In the genomic region with DNA sequence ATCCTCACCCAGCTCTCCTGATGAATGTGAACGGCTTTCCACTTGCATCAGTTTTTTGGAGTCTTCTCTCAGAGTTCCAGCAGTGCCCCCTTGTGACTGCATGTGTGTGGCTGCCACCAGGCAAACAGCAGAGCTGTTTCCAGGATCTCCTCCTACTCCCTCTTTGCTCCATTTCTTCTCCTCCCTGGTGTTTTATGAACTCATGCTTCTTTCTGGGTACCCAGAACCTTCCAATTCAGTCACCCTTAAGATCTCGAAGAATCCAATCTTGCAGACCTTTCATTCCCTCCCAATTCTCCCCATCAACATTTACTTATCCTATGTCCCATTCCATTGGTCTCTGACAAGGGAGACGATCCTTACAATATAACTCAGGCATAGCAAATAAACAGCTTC, we compare ENCODE assay signal across 8 cellular contexts. TPM values are rescaled to one million over a fixed set of nuclear protein-coding genes. Genes with fewer than 3 reads are reported as not detected.
A peak's percentile ranks its signal among the peaks of the same experiment; 100 is the strongest.
DNase-seq lines count a peak whose midpoint lies in the region; ATAC-seq, FAIRE-seq and TF ChIP-seq lines count a peak whose summit lies in the region.

No MANE protein-coding gene starts in this region.

- H3K9me3 Mint-ChIP-seq in stimulated activated effector memory CD8-positive, alpha-beta T cell treated with anti-CD3 and anti-CD28 coated beads, Interleukin-12 subunit alpha, Interleukin-12 subunit beta, amount 100 ng/mL, for 72 hours, result no peaks in the 10 kb centered on the region

- no peak overlapping the region for H2AFZ ChIP-seq in keratinocyte (ENCODE audit: control insufficient read depth, low read length)

- H3K4me2 ChIP-seq in keratinocyte (ENCODE audit: control insufficient read depth, extremely low read depth, insufficient read depth, low read depth, low read length), result no peak overlapping the region

- no peaks in the 10 kb centered on the region for H3K9me3 ChIP-seq in keratinocyte (ENCODE audit: control insufficient read depth, low read depth, low read length)

- TF ChIP-seq EP300 in Ishikawa (IDR thresholded peaks at IDR 0.05; ENCODE audit: borderline replicate concordance), result no peak

- peaks cover 6% of the 10 kb centered on the region for H3K36me3 Mint-ChIP-seq in stimulated activated effector memory CD8-positive, alpha-beta T cell treated with anti-CD3 and anti-CD28 coated beads, Interleukin-12 subunit alpha, Interleukin-12 subunit beta, amount 100 ng/mL, for 72 hours

- dilution Hi-C loops in keratinocyte (cut with MboI; ENCODE audit: extremely low pct_ligation_motif_present, low sequenced_read_pairs), result no loop called here

- no peaks in the 10 kb centered on the region for H3K79me2 ChIP-seq in keratinocyte (ENCODE audit: control insufficient read depth, insufficient read depth, low read length)

- peaks cover 23% of the 10 kb centered on the region for H3K4me1 Mint-ChIP-seq in stimulated activated effector memory CD8-positive, alpha-beta T cell treated with anti-CD3 and anti-CD28 coated beads, Interleukin-12 subunit alpha, Interleukin-12 subunit beta, amount 100 ng/mL, for 72 hours

- DNase-seq in Daoy (ENCODE audit: low read depth) (peak; percentile 39), SHP77 (lab: John Stamatoyannopoulos, UW) (peak; percentile 21 to 35), bronchial epithelial cell (ENCODE audit: low read depth) (peak; percentile 37), keratinocyte (ENCODE audit: low read depth, low spot score) (no peak)
- DNase-seq in stimulated activated effector memory CD8-positive, alpha-beta T cell treated with anti-CD3 and anti-CD28 coated beads, Interleukin-12 subunit alpha, Interleukin-12 subunit beta, amount 100 ng/mL, for 72 hours (ENCODE audit: low spot score in 2 of 2), result no peak

- H3K4me3 Mint-ChIP-seq in stimulated activated effector memory CD8-positive, alpha-beta T cell treated with anti-CD3 and anti-CD28 coated beads, Interleukin-12 subunit alpha, Interleukin-12 subunit beta, amount 100 ng/mL, for 72 hours, result no peak overlapping the region

- H3K27ac Mint-ChIP-seq in stimulated activated effector memory CD8-positive, alpha-beta T cell treated with anti-CD3 and anti-CD28 coated beads, Interleukin-12 subunit alpha, Interleukin-12 subunit beta, amount 100 ng/mL, for 72 hours, result peak overlapping the region; percentile 44

- TF ChIP-seq RAD21 in Ishikawa (IDR thresholded peaks at IDR 0.05; ENCODE audit: low read depth), result peak; percentile 88

- H3K9me1 ChIP-seq in keratinocyte (ENCODE audit: control insufficient read depth, extremely low read depth, insufficient read depth, low read length), result no peaks in the 10 kb centered on the region

- FAIRE-seq in bronchial epithelial cell (lab: Jason Lieb, UNC) (peak; percentile 60), keratinocyte (lab: Jason Lieb, UNC) (peak; percentile 73)

- no peak overlapping the region for H3K9ac ChIP-seq in keratinocyte (ENCODE audit: control insufficient read depth, extremely low read depth, insufficient read depth, low read length)

- H3K4me3 ChIP-seq in bronchial epithelial cell (ENCODE audit: low read depth, low read length) (no peak overlapping the region), keratinocyte (ENCODE audit: control insufficient read depth in 2 of 3, extremely low read depth in 1 of 3, insufficient read depth in 2 of 3, low read depth in 1 of 3, low read length in 3 of 3) (no peak overlapping the region)

- H3K36me3 ChIP-seq in bronchial epithelial cell (ENCODE audit: control insufficient read depth, insufficient read depth, low read length) (no peaks in the 10 kb centered on the region), keratinocyte (ENCODE audit: control insufficient read depth in 2 of 2, extremely low read depth in 1 of 2, insufficient read depth in 2 of 2, low read length in 2 of 2) (no peaks in the 10 kb centered on the region)

- no peaks in the 10 kb centered on the region for H4K20me1 ChIP-seq in keratinocyte (ENCODE audit: control insufficient read depth, extremely low read depth, insufficient read depth, low read length)

- H3K27me3 ChIP-seq in bronchial epithelial cell (ENCODE audit: control insufficient read depth, insufficient read depth, low read length), result no peaks in the 10 kb centered on the region
- H3K27me3 ChIP-seq in keratinocyte (ENCODE audit: control insufficient read depth, extremely low read depth, insufficient read depth, low read length), result peaks cover 4% of the 10 kb centered on the region

- ATAC-seq in stimulated activated effector memory CD8-positive, alpha-beta T cell treated with anti-CD3 and anti-CD28 coated beads, Interleukin-12 subunit alpha, Interleukin-12 subunit beta, amount 100 ng/mL, for 72 hours, result no peak
- ATAC-seq in GM21367 (IDR thresholded peaks at IDR 0.05; ENCODE audit: unreplicated experiment) (no peak), GM21423 (IDR thresholded peaks at IDR 0.05; ENCODE audit: unreplicated experiment) (no peak)

- H3K27ac ChIP-seq in keratinocyte (ENCODE audit: control insufficient read depth, insufficient read depth, low read length), result no peak overlapping the region

- H3K4me1 ChIP-seq in keratinocyte (ENCODE audit: control insufficient read depth, extremely low read depth, insufficient read depth, low read length), result no peaks in the 10 kb centered on the region

- TF ChIP-seq CTCF in bronchial epithelial cell (IDR thresholded peaks at IDR 0.05; ENCODE audit: insufficient read depth, low read length, severe bottlenecking), result peak; percentile 69
- TF ChIP-seq CTCF in keratinocyte (optimal IDR thresholded peaks at IDR 0.05 in 1 of 3, IDR thresholded peaks at IDR 0.05 in 1 of 3, conservative IDR thresholded peaks at IDR 0.05 in 1 of 3; ENCODE audit: extremely low read depth in 1 of 3, insufficient read depth in 2 of 3, low read length in 3 of 3), result peak; percentile 66 to 85 (median 80)

TF ChIP-seq in Ishikawa, 13 proteins besides CTCF, POLR2A, EP300 and RAD21 (continues in another document):
- TF ChIP-seq, protein P1, sequence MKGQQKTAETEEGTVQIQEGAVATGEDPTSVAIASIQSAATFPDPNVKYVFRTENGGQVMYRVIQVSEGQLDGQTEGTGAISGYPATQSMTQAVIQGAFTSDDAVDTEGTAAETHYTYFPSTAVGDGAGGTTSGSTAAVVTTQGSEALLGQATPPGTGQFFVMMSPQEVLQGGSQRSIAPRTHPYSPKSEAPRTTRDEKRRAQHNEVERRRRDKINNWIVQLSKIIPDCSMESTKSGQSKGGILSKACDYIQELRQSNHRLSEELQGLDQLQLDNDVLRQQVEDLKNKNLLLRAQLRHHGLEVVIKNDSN (IDR thresholded peaks at IDR 0.05), result no peak
- no peak for TF ChIP-seq EGR1 (IDR thresholded peaks at IDR 0.05)
- no peak for TF ChIP-seq TAF1 (IDR thresholded peaks at IDR 0.05; ENCODE audit: low read depth)
- no peak for TF ChIP-seq NFIC (IDR thresholded peaks at IDR 0.05)
- no peak for TF ChIP-seq ZBTB7A (IDR thresholded peaks at IDR 0.05; ENCODE audit: low read depth)
- TF ChIP-seq TCF12 (IDR thresholded peaks at IDR 0.05; ENCODE audit: low read depth), result no peak
- TF ChIP-seq FOXM1 (IDR thresholded peaks at IDR 0.05; ENCODE audit: borderline replicate concordance, low read depth), result no peak
- TF ChIP-seq CEBPB (IDR thresholded peaks at IDR 0.05), result no peak
- TF ChIP-seq TEAD4 (IDR thresholded peaks at IDR 0.05), result no peak
- TF ChIP-seq, protein P2, sequence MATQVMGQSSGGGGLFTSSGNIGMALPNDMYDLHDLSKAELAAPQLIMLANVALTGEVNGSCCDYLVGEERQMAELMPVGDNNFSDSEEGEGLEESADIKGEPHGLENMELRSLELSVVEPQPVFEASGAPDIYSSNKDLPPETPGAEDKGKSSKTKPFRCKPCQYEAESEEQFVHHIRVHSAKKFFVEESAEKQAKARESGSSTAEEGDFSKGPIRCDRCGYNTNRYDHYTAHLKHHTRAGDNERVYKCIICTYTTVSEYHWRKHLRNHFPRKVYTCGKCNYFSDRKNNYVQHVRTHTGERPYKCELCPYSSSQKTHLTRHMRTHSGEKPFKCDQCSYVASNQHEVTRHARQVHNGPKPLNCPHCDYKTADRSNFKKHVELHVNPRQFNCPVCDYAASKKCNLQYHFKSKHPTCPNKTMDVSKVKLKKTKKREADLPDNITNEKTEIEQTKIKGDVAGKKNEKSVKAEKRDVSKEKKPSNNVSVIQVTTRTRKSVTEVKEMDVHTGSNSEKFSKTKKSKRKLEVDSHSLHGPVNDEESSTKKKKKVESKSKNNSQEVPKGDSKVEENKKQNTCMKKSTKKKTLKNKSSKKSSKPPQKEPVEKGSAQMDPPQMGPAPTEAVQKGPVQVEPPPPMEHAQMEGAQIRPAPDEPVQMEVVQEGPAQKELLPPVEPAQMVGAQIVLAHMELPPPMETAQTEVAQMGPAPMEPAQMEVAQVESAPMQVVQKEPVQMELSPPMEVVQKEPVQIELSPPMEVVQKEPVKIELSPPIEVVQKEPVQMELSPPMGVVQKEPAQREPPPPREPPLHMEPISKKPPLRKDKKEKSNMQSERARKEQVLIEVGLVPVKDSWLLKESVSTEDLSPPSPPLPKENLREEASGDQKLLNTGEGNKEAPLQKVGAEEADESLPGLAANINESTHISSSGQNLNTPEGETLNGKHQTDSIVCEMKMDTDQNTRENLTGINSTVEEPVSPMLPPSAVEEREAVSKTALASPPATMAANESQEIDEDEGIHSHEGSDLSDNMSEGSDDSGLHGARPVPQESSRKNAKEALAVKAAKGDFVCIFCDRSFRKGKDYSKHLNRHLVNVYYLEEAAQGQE (IDR thresholded peaks at IDR 0.05; ENCODE audit: low read depth), result no peak
- no peak for TF ChIP-seq YY1 (IDR thresholded peaks at IDR 0.05; ENCODE audit: low read depth)

RNA-seq across cellular contexts. Expression of gene TCEANC, which starts 6.8 kb away (rescaled TPM):
- 0.57 and 2.2 TPM in 2 replicates for total RNA-seq in Daoy (2014; rRNA removed; shearing (Covaris generic))
- total RNA-seq in bronchial epithelial cell, result 2.0 and 2.1 TPM in 2 replicates
- polyA plus RNA-seq in keratinocyte, result 0.88 to 1.8 TPM (median 1.8 TPM) in 3 replicates
- 1.2 TPM for polyA plus RNA-seq in keratinocyte (2011; ENCODE audit: low read depth)
- 0.73 and 1.7 TPM in 2 replicates for polyA plus RNA-seq in keratinocyte (2011; cell fraction: cytosol; rRNA removed)
- polyA plus RNA-seq in keratinocyte (2011; cell fraction: nucleus; rRNA removed), result 1.9 and 2.6 TPM in 2 replicates
- polyA plus RNA-seq in keratinocyte (2012; ENCODE audit: low replicate concordance), result 0.78 and 1.5 TPM in 2 replicates
- polyA minus RNA-seq in keratinocyte, result 0.93 to 2.5 TPM in 2 of 3 replicates, not detected in the other
- 2.7 TPM for polyA minus RNA-seq in keratinocyte (2011; cell fraction: cytosol; rRNA and poly(A)+ RNA removed)
- 0.95 and 2.2 TPM in 2 replicates for polyA minus RNA-seq in keratinocyte (2011; cell fraction: nucleus; rRNA and poly(A)+ RNA removed)

RNA-seq across cellular contexts. Expression of gene RAB9A, which starts 42.8 kb away (rescaled TPM):
- 13.5 and 23.2 TPM in 2 replicates for total RNA-seq in Daoy (2014; rRNA removed; shearing (Covaris generic))
- 43.4 and 57.6 TPM in 2 replicates for total RNA-seq in bronchial epithelial cell
- polyA plus RNA-seq in keratinocyte, result 40.1 to 46.0 TPM (median 43.5 TPM) in 3 replicates
- 153 TPM for polyA plus RNA-seq in keratinocyte (2011; ENCODE audit: low read depth)
- 36.0 and 56.2 TPM in 2 replicates for polyA plus RNA-seq in keratinocyte (2011; cell fraction: cytosol; rRNA removed)
- polyA plus RNA-seq in keratinocyte (2011; cell fraction: nucleus; rRNA removed), result 27.5 and 33.1 TPM in 2 replicates
- polyA plus RNA-seq in keratinocyte (2012; ENCODE audit: low replicate concordance), result 28.1 and 86.0 TPM in 2 replicates
- 4.4 to 19.0 TPM (median 16.1 TPM) in 3 replicates for polyA minus RNA-seq in keratinocyte
- 23.4 TPM for polyA minus RNA-seq in keratinocyte (2011; cell fraction: cytosol; rRNA and poly(A)+ RNA removed)
- 10.7 and 15.8 TPM in 2 replicates for polyA minus RNA-seq in keratinocyte (2011; cell fraction: nucleus; rRNA and poly(A)+ RNA removed)

Comparison
In these comparisons a context has a peak if more than half of its experiments do, and no peak if none do; other contexts are left out.
1. DNase-seq: peak in Daoy (single experiment), SHP77 (2 of 2) and bronchial epithelial cell (single experiment); none in keratinocyte (single experiment) and stimulated activated effector memory CD8-positive, alpha-beta T cell treated with anti-CD3 and anti-CD28 coated beads, Interleukin-12 subunit alpha, Interleukin-12 subunit beta, amount 100 ng/mL, for 72 hours (0 of 2).